In genomic region chr10:100364147-100364546, GRCh38 we compare ENCODE assay signal across 3 cellular contexts.
TF ChIP-seq lines count a peak whose summit lies in the region.

No MANE protein-coding gene starts in this region.

TF ChIP-seq in SK-N-SH, 30 proteins besides CTCF, POLR2A, EP300 and RAD21:
- no peak for TF ChIP-seq CHD2 (IDR thresholded peaks at IDR 0.05; ENCODE audit: low read length, partially characterized antibody)
- no peak for TF ChIP-seq JUND (IDR thresholded peaks at IDR 0.05)
- no peak for TF ChIP-seq MAX (IDR thresholded peaks at IDR 0.05; ENCODE audit: low read depth)
- no peak for TF ChIP-seq POLR2AphosphoS5 (IDR thresholded peaks at IDR 0.05; ENCODE audit: low read depth, low read length)
- no peak for TF ChIP-seq RXRA (IDR thresholded peaks at IDR 0.05; ENCODE audit: borderline replicate concordance, low read depth)
- no peak for TF ChIP-seq IRF3 (IDR thresholded peaks at IDR 0.05; ENCODE audit: low read depth, low read length)
- TF ChIP-seq USF1 (IDR thresholded peaks at IDR 0.05; ENCODE audit: borderline replicate concordance, low read depth): no peak
- TF ChIP-seq TCF12 (IDR thresholded peaks at IDR 0.05): no peak
- no peak for TF ChIP-seq PBX3 (IDR thresholded peaks at IDR 0.05)

TF ChIP-seq in SK-N-SH treated with all-trans-retinoic acid at 6 μM for 48 hours, 23 proteins besides CTCF, POLR2A, EP300 and RAD21:
- TF ChIP-seq TCF4 (CRISPR knock-in tag; IDR thresholded peaks at IDR 0.05; ENCODE audit: borderline replicate concordance): no peak

TF ChIP-seq in GM12878, 131 proteins besides CTCF, POLR2A, EP300 and RAD21:
- TF ChIP-seq NR2C1 (IDR thresholded peaks at IDR 0.05) (no peak), KDM1A (IDR thresholded peaks at IDR 0.05; ENCODE audit: borderline replicate concordance) (no peak), FOXM1 (IDR thresholded peaks at IDR 0.05; ENCODE audit: low read depth, low read length) (no peak), HDAC2 (IDR thresholded peaks at IDR 0.05) (no peak), NFIC (IDR thresholded peaks at IDR 0.05; ENCODE audit: low read depth, low read length) (no peak), REST (IDR thresholded peaks at IDR 0.05; ENCODE audit: low read depth, low read length) (no peak), PAX8 (IDR thresholded peaks at IDR 0.05) (no peak), SUPT20H (IDR thresholded peaks at IDR 0.05; ENCODE audit: borderline replicate concordance, control insufficient read depth, low read depth, low read length) (no peak), POLR2AphosphoS2 (IDR thresholded peaks at IDR 0.05; ENCODE audit: low read depth, low read length) (no peak), IKZF2 (IDR thresholded peaks at IDR 0.05) (no peak), JUNB (IDR thresholded peaks at IDR 0.05) (no peak), CEBPB (IDR thresholded peaks at IDR 0.05; ENCODE audit: borderline replicate concordance in 1 of 2, low read depth in 2 of 2, low read length in 2 of 2) (no peak), BHLHE40 (IDR thresholded peaks at IDR 0.05; ENCODE audit: borderline replicate concordance in 1 of 2, low read depth in 2 of 2, low read length in 1 of 2) (no peak), BCL11A (IDR thresholded peaks at IDR 0.05; ENCODE audit: low read depth, low read length) (no peak), SMC3 (IDR thresholded peaks at IDR 0.05; ENCODE audit: borderline replicate concordance, low read length) (no peak), ATF7 (IDR thresholded peaks at IDR 0.05; ENCODE audit: low read depth) (no peak)
